ENCODE assay signal across 12 cellular contexts in the genomic region with DNA sequence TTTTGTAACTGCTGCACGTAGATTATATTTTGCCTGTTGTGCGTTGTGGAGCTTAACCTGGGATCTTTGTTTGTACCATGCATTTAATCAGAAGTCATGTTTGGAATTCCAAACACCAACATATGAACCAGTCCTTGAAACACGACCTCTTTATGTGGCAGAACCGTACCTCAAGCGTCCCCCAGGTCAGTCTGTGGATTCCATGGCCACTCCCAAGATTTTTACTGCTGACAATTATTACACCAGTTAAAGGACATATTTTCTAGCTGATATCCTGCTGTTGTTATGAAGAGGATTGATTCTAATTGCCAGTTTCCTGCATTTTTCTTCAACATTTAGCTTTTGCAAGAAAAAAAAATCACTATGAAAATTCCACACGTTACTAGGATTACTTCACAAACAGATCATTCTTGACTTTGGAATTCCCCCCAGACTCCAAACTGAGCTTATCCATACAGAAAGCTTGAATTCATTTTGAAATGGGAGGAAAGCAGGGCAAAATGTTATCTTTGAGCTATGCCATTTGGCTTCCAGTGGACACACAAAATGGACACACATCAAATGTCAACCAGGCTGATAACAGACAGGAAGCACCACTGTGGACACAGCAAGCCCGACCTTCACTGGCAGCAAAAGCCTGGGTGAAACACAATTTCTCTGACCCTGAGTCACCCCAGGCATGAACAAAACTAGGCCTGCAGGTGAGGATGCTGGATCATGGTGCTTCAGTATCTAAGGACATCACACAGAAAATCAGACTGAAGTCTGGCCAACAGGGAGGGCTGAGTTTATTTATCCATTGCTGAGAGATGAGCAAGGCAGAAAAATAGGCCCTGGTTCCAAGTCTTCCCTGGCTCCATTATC.
DNase-seq lines count a peak whose midpoint lies in the region; ATAC-seq and TF ChIP-seq lines count a peak whose summit lies in the region.
"Had no signal": no experiment of that assay in that cellular context is flagged by ENCODE, and none has a peak within 500 bp of the region (broad histone marks: within the 10 kb centered on the region; RNA-seq: fewer than 3 reads in every experiment).

No MANE protein-coding gene starts in this region.

- no peak for TF ChIP-seq POLR2A in sigmoid colon (IDR thresholded peaks at IDR 0.05)

- TF ChIP-seq CTCF in hepatocyte (IDR thresholded peaks at IDR 0.05; ENCODE audit: poor library complexity) (no peak), sigmoid colon (IDR thresholded peaks at IDR 0.05) (no peak), mucosa of descending colon (IDR thresholded peaks at IDR 0.05) (no peak)

- TF ChIP-seq EP300 in sigmoid colon (IDR thresholded peaks at IDR 0.05) = no peak

- H3K79me2 ChIP-seq in hepatocyte = no peaks in the 10 kb centered on the region

- H3K4me2 ChIP-seq in hepatocyte = peak overlapping the region; percentile 31

- H3K4me1 ChIP-seq in hepatocyte (ENCODE audit: insufficient read depth) (peaks cover 13% of the 10 kb centered on the region), sigmoid colon (peaks cover 0 to 9% (median 8%) of the 10 kb centered on the region in 4 donors), mucosa of descending colon (ENCODE audit: low read depth) (peaks cover 15% of the 10 kb centered on the region)

- H2AFZ ChIP-seq in hepatocyte = no peak overlapping the region

- no peak for ATAC-seq in mucosa of descending colon

- WGBS in hepatocyte (ENCODE audit: low lambda C conversion rate, missing lambda C conversion rate) = 33% methylated on average over 7 of the region's 7 CpGs
- WGBS in sigmoid colon, 2 donors = 23 to 60% methylated on average over 7 of the region's 7 CpGs

- H3K9me3 ChIP-seq in hepatocyte (ENCODE audit: low read depth) (no peaks in the 10 kb centered on the region), sigmoid colon (no peaks in the 10 kb centered on the region), mucosa of descending colon (no peaks in the 10 kb centered on the region)
- H3K9me3 ChIP-seq: ovary had no signal

- no peaks in the 10 kb centered on the region for H3K27me3 ChIP-seq in hepatocyte
- H3K27me3 ChIP-seq in sigmoid colon = no peaks in the 10 kb centered on the region
- H3K27me3 ChIP-seq: ovary had no signal

- no peaks in the 10 kb centered on the region for H4K20me1 ChIP-seq in hepatocyte (ENCODE audit: insufficient read depth, poor library complexity, severe bottlenecking)

- DNase-seq in GM04503 (ENCODE audit: low read depth) (peak; percentile 45), amniotic epithelial cell (ENCODE audit: low read depth) (peak; percentile 36), hepatocyte (ENCODE audit: low spot score) (peak; percentile 13), renal cortical epithelial cell (ENCODE audit: low read depth) (peak; percentile 45), sigmoid colon (no peak), NCI-H2107 (lab: John Stamatoyannopoulos, UW) (no peak), mucosa of descending colon (no peak), COR-L47 (lab: John Stamatoyannopoulos, UW) (no peak)
- DNase-seq: activated CD8-positive, alpha-beta memory T cell treated with anti-CD3 and anti-CD28 coated beads for 24 hours; DMS79 treated with DMSO at 0.1 percent for 48 hours; NK-92 treated with Interleukin-12 subunit alpha and Interleukin-12 subunit beta, amount 100 ng/mL, for 24 hours; ovary had no signal

- H3K9me2 ChIP-seq in hepatocyte (replicated peaks; ENCODE audit: insufficient read depth) = no peaks in the 10 kb centered on the region

- peak overlapping the region; percentile 51 for H3K27ac ChIP-seq in hepatocyte
- H3K27ac ChIP-seq in sigmoid colon = no peak overlapping the region
- H3K27ac ChIP-seq: ovary had no signal

- no peaks in the 10 kb centered on the region for H3K36me3 ChIP-seq in hepatocyte (replicated peaks; ENCODE audit: insufficient read depth, low read depth)
- H3K36me3 ChIP-seq in sigmoid colon = no peaks in the 10 kb centered on the region
- H3K36me3 ChIP-seq in mucosa of descending colon (ENCODE audit: low read depth) = no peaks in the 10 kb centered on the region
- H3K36me3 ChIP-seq: ovary had no signal

- H3K4me3 ChIP-seq in hepatocyte = no peak overlapping the region
- no peak overlapping the region for H3K4me3 ChIP-seq in sigmoid colon
- no peak overlapping the region for H3K4me3 ChIP-seq in mucosa of descending colon
- H3K4me3 ChIP-seq: ovary had no signal

- intact Hi-C loops in sigmoid colon (cut with DNase I) (no loop called here), mucosa of descending colon (cut with DNase I, micrococcal nuclease) (no loop called here)

Comparison
In these comparisons a context has a peak if more than half of its experiments do, and no peak if none do; other contexts are left out.
1. DNase-seq: peak in GM04503 (single experiment), amniotic epithelial cell (single experiment), hepatocyte (single experiment) and renal cortical epithelial cell (single experiment); none in sigmoid colon (single experiment), NCI-H2107 (single experiment), mucosa of descending colon (0 of 3) and COR-L47 (single experiment).